ENCODE assay signal across 23 cellular contexts in genomic region chr1:206923961-206924548, GRCh38. TPM values are rescaled to one million over a fixed set of nuclear protein-coding genes. Genes with fewer than 3 reads are reported as not detected.
DNase-seq lines count a peak whose midpoint lies in the region; ATAC-seq, FAIRE-seq and TF ChIP-seq lines count a peak whose summit lies in the region.
"Had no signal": no experiment of that assay in that cellular context is flagged by ENCODE, and none has a peak within 500 bp of the region (broad histone marks: within the 10 kb centered on the region; RNA-seq: fewer than 3 reads in every experiment).

No MANE protein-coding gene starts in this region.

- no peaks in the 10 kb centered on the region for H3K36me3 ChIP-seq in CD4-positive, alpha-beta memory T cell (ENCODE audit: insufficient read depth, low read length)
- H3K36me3 ChIP-seq in H1 (ENCODE audit: control insufficient read depth in 2 of 4, insufficient read depth in 4 of 4, low read length in 3 of 4), result peaks cover 0 to 5% (median 0%) of the 10 kb centered on the region in 4 experiments; a peak in 1 of 8 replicates
- no peaks in the 10 kb centered on the region for H3K36me3 ChIP-seq in psoas muscle (ENCODE audit: insufficient read depth in 1 of 2, low read depth in 1 of 2)
- H3K36me3 ChIP-seq in PC-9 (ENCODE audit: low read depth), result no peaks in the 10 kb centered on the region
- no peaks in the 10 kb centered on the region for H3K36me3 ChIP-seq in Caco-2 (ENCODE audit: control insufficient read depth, insufficient read depth, low read length)
- H3K36me3 ChIP-seq: uterus had no signal

- peak overlapping the region; percentile 53 for H2BK12ac ChIP-seq in H1 (ENCODE audit: low read depth, low read length)

- no peak overlapping the region for H3K23ac ChIP-seq in H1 (ENCODE audit: insufficient read length)

- intact Hi-C loops in CD4-positive, alpha-beta memory T cell (cut with micrococcal nuclease), result loop anchor here (1.0 to 2.0 kb wide), 3 partner anchors 9 to 121 kb away; no protein-coding TSS in a partner anchor
- intact Hi-C loops in psoas muscle (cut with DNase I), result no loop called here
- intact Hi-C loops in PC-9 (cut with micrococcal nuclease; ENCODE audit: unreplicated experiment), result no loop called here
- intact Hi-C loops in MCF 10A (cut with micrococcal nuclease), result no loop called here
- intact Hi-C loops in Caco-2 (cut with micrococcal nuclease; ENCODE audit: unreplicated experiment), result loop anchor here (2.0 kb wide), 1 partner anchor 59 kb away; no protein-coding TSS in a partner anchor

- no peak overlapping the region; a peak in 1 of 4 replicates for H3K4me2 ChIP-seq in H1 (ENCODE audit: insufficient read depth in 1 of 2, low read depth in 2 of 2, low read length in 2 of 2)
- no peak overlapping the region for H3K4me2 ChIP-seq in PC-9

- no peak overlapping the region for H4K5ac ChIP-seq in H1 (ENCODE audit: insufficient read length, low read depth, low read length)

- no peak for DNase-seq in CD4-positive, alpha-beta memory T cell
- no peak for DNase-seq in GM19239 (ENCODE audit: insufficient read length, low spot score)
- DNase-seq in H1 (ENCODE audit: low read depth in 1 of 2, low spot score in 2 of 2), result no peak
- no peak for DNase-seq in psoas muscle
- DNase-seq in PC-9, result no peak
- no peak for DNase-seq in MCF 10A (ENCODE audit: unreplicated experiment)
- no peak for DNase-seq in RKO (ENCODE audit: low spot score)
- no peak for DNase-seq in Caco-2
- DNase-seq: activated B cell treated with CpG ODN at 0.5 μM for 24 hours; activated effector memory CD4-positive, alpha-beta T cell treated with anti-CD3 and anti-CD28 coated beads, Interleukin-2, amount 50 U/mL, for 16 hours; cortex of kidney; head of caudate nucleus; NCI-H1048; SHP77; uterus had no signal

- H3K4me1 Mint-ChIP-seq in CD4-positive, alpha-beta memory T cell, result peaks cover 4 to 25% (median 20%) of the 10 kb centered on the region in 4 donors
- H3K4me1 Mint-ChIP-seq in MCF 10A (ENCODE audit: insufficient read depth, unreplicated experiment), result no peaks in the 10 kb centered on the region
- no peaks in the 10 kb centered on the region for H3K4me1 Mint-ChIP-seq in Caco-2 (ENCODE audit: low read depth, unreplicated experiment)

- no peak overlapping the region for H3K27ac Mint-ChIP-seq in CD4-positive, alpha-beta memory T cell
- H3K27ac Mint-ChIP-seq in MCF 10A (ENCODE audit: low read depth, unreplicated experiment) (no peak overlapping the region), Caco-2 (ENCODE audit: unreplicated experiment) (no peak overlapping the region)
- H3K27ac Mint-ChIP-seq: activated B cell treated with CpG ODN at 0.5 μM for 24 hours; T-helper 1 cell treated with Interleukin-12 subunit alpha and Interleukin-12 subunit beta and Interleukin-4 antibody, amounts not matched to agents 30 μg/mL and 1 μg/mL, for 36 hours had no signal

- CTCF ChIA-PET in CD4-positive, alpha-beta memory T cell (lab: Charles Lee; ENCODE audit: partially characterized antibody), result interaction anchor here (1.2 to 13.7 kb wide), 5 partner anchors 7 to 107 kb away, joined by 3 to 477 read pairs (median 91); partner anchors contain the start of gene FCMR
- CTCF ChIA-PET in H1 (lab: Charles Lee; ENCODE audit: partially characterized antibody), result interaction anchor here (1.2 to 13.8 kb wide), 4 partner anchors 5 to 65 kb away, joined by 4 to 226 read pairs (median 98); partner anchors contain the start of gene PIGR
- CTCF ChIA-PET in PC-9 (lab: Charles Lee), result no interaction called here
- CTCF ChIA-PET in MCF 10A (lab: Yijun Ruan, JAX), result interaction anchor here (1.1 to 13.0 kb wide), 3 partner anchors 10 to 59 kb away, joined by 4 to 287 read pairs (median 5); no protein-coding TSS in a partner anchor
- CTCF ChIA-PET in Caco-2 (lab: Charles Lee), result no interaction called here

- H3K27ac ChIP-seq in CD4-positive, alpha-beta memory T cell (ENCODE audit: low read depth, low read length), result peak overlapping the region; percentile 78
- H3K27ac ChIP-seq in H1 (ENCODE audit: low read depth, low read length) (no peak overlapping the region), psoas muscle (no peak overlapping the region), PC-9 (no peak overlapping the region)
- H3K27ac ChIP-seq: uterus had no signal

- H2BK120ac ChIP-seq in H1 (replicated peaks; ENCODE audit: low read depth, low read length), result no peak overlapping the region

- H3K4me3 ChIP-seq in CD4-positive, alpha-beta memory T cell (ENCODE audit: low read length in 2 of 2), result peak overlapping the region in 1 of 2 donors; percentile 94
- H3K4me3 ChIP-seq in H1 (ENCODE audit: extremely low read depth in 1 of 4, insufficient read depth in 2 of 4, low read depth in 3 of 4, low read length in 4 of 4) (no peak overlapping the region), psoas muscle (no peak overlapping the region), PC-9 (no peak overlapping the region), Caco-2 (ENCODE audit: low read depth, low read length) (no peak overlapping the region)
- H3K4me3 ChIP-seq: mucosa of descending colon, skin epidermis, uterus had no signal

- H4K8ac ChIP-seq in H1 (ENCODE audit: extremely low read depth, insufficient read depth, low read length), result peak overlapping the region; percentile 4; the same call in 1 of the 2 replicates

- H3K9me3 Mint-ChIP-seq in CD4-positive, alpha-beta memory T cell, result no peaks in the 10 kb centered on the region
- no peaks in the 10 kb centered on the region for H3K9me3 Mint-ChIP-seq in MCF 10A (ENCODE audit: unreplicated experiment)
- no peaks in the 10 kb centered on the region for H3K9me3 Mint-ChIP-seq in Caco-2 (ENCODE audit: unreplicated experiment)
- H3K9me3 Mint-ChIP-seq: activated B cell treated with CpG ODN at 0.5 μM for 24 hours; T-helper 1 cell treated with Interleukin-12 subunit alpha and Interleukin-12 subunit beta and Interleukin-4 antibody, amounts not matched to agents 30 μg/mL and 1 μg/mL, for 36 hours had no signal

- H3K9me2 ChIP-seq in PC-9 (ENCODE audit: insufficient read depth), result no peaks in the 10 kb centered on the region

- BruUV-seq in PC-9 (replicated peaks; lab: Mats Ljungman, UMichigan), result no TSS peak
- BruUV-seq in MCF 10A (replicated peaks; lab: Mats Ljungman, UMichigan), result no TSS peak
- BruUV-seq in Caco-2 (replicated peaks; lab: Mats Ljungman, UMichigan), result no TSS peak

- no peaks in the 10 kb centered on the region for H3K79me2 ChIP-seq in H1 (ENCODE audit: control insufficient read depth in 1 of 2, insufficient read depth in 2 of 2, low read length in 2 of 2)
- no peaks in the 10 kb centered on the region for H3K79me2 ChIP-seq in PC-9 (ENCODE audit: low read depth)

- H3K56ac ChIP-seq in H1 (replicated peaks; ENCODE audit: insufficient read length, low read depth, low read length), result peak overlapping the region; percentile 94

- ATAC-seq in psoas muscle, result peak; percentile 20 to 27 (median 23)

- no peak for TF ChIP-seq EP300 in H1 (IDR thresholded peaks at IDR 0.05; ENCODE audit: borderline replicate concordance in 1 of 2, low read depth in 2 of 2, low read length in 2 of 2)

- no peak for TF ChIP-seq POLR2A in H1 (IDR thresholded peaks at IDR 0.05; ENCODE audit: control extremely low read depth in 1 of 2, low read depth in 2 of 2, low read length in 2 of 2)

- H3K79me1 ChIP-seq in H1 (ENCODE audit: low read depth, low read length), result 0 out of 2 replicates have a peak, but pooled peaks cover 2% of the 10 kb centered on the region

- peak overlapping the region; percentile 11; the same call in 1 of the 2 replicates for H2BK5ac ChIP-seq in H1 (ENCODE audit: low read depth, low read length)

- H3F3A ChIP-seq in PC-9 (ENCODE audit: insufficient read depth, low read depth), result peaks cover 16% of the 10 kb centered on the region; the same call in 1 of the 2 replicates

- H2BK15ac ChIP-seq in H1 (ENCODE audit: low read length), result peak overlapping the region; percentile 90

- peak overlapping the region; percentile 96 for H4K91ac ChIP-seq in H1 (replicated peaks; ENCODE audit: insufficient read length, low read length)

- H2AK5ac ChIP-seq in H1 (ENCODE audit: low read depth, low read length), result peak overlapping the region; percentile 91

- H4K20me1 ChIP-seq in H1 (replicated peaks in 1 of 2; ENCODE audit: control insufficient read depth in 1 of 2, insufficient read depth in 2 of 2, low read length in 2 of 2) (peaks cover 0 to 11% of the 10 kb centered on the region in 2 experiments), PC-9 (ENCODE audit: insufficient read depth) (no peaks in the 10 kb centered on the region)

- no peaks in the 10 kb centered on the region for H3K9me3 ChIP-seq in CD4-positive, alpha-beta memory T cell (ENCODE audit: control insufficient read depth in 1 of 2, low read length in 2 of 2)
- H3K9me3 ChIP-seq in H1 (ENCODE audit: insufficient read depth in 2 of 2, low read depth in 1 of 2, low read length in 1 of 2), result no peaks in the 10 kb centered on the region; a peak in 1 of 4 replicates
- H3K9me3 ChIP-seq in psoas muscle, result no peaks in the 10 kb centered on the region
- H3K9me3 ChIP-seq in PC-9 (ENCODE audit: insufficient read depth, low read depth), result no peaks in the 10 kb centered on the region
- no peaks in the 10 kb centered on the region for H3K9me3 ChIP-seq in Caco-2
- H3K9me3 ChIP-seq: mucosa of descending colon, uterus had no signal

- H2AFZ ChIP-seq in H1 (ENCODE audit: low read length), result no peak overlapping the region
- no peak overlapping the region for H2AFZ ChIP-seq in PC-9

- TF ChIP-seq RAD21 in H1 (IDR thresholded peaks at IDR 0.05 in 1 of 2, conservative IDR thresholded peaks at IDR 0.05 in 1 of 2; ENCODE audit: low read depth in 2 of 2, low read length in 2 of 2), result no peak

- no peak overlapping the region for H3K4me3 Mint-ChIP-seq in CD4-positive, alpha-beta memory T cell
- H3K4me3 Mint-ChIP-seq in MCF 10A (ENCODE audit: unreplicated experiment) (no peak overlapping the region), Caco-2 (ENCODE audit: unreplicated experiment) (no peak overlapping the region)
- H3K4me3 Mint-ChIP-seq: activated B cell treated with CpG ODN at 0.5 μM for 24 hours; T-helper 1 cell treated with Interleukin-12 subunit alpha and Interleukin-12 subunit beta and Interleukin-4 antibody, amounts not matched to agents 30 μg/mL and 1 μg/mL, for 36 hours had no signal

- H3K27me3 ChIP-seq in CD4-positive, alpha-beta memory T cell (ENCODE audit: insufficient read depth, low read length), result no peaks in the 10 kb centered on the region
- H3K27me3 ChIP-seq in H1 (replicated peaks in 1 of 4; ENCODE audit: control insufficient read depth in 3 of 4, extremely low read depth in 1 of 4, insufficient read depth in 3 of 4, low read length in 3 of 4), result peaks cover 0 to 2% (median 0%) of the 10 kb centered on the region in 4 experiments; a peak in 1 of 7 replicates
- peaks cover 0 to under 1% (median 0%) of the 10 kb centered on the region in 3 donors for H3K27me3 ChIP-seq in psoas muscle (ENCODE audit: insufficient read depth in 3 of 3, low read length in 2 of 3)
- no peaks in the 10 kb centered on the region for H3K27me3 ChIP-seq in PC-9 (ENCODE audit: insufficient read depth, low read depth)
- no peaks in the 10 kb centered on the region for H3K27me3 ChIP-seq in Caco-2 (replicated peaks; ENCODE audit: control insufficient read depth, insufficient read depth, low read length)
- H3K27me3 ChIP-seq: uterus had no signal

- no peak overlapping the region; the same call in 1 of the 2 replicates for H3K18ac ChIP-seq in H1 (ENCODE audit: extremely low read depth, low read length)

- 93% methylated on average over 3 of the region's 3 CpGs; no CpG with 5 or more reads in 1 of the 2 experiments for WGBS in H1 (ENCODE audit: extremely low coverage in 1 of 2, insufficient coverage in 1 of 2, insufficient read length in 1 of 2, insufficient replicate concordance in 2 of 2, low coverage in 1 of 2, low lambda C conversion rate in 2 of 2, missing lambda C conversion rate in 1 of 2), 2 experiments
- 95 to 99% (median 96%) methylated on average over 3 of the region's 3 CpGs for WGBS in psoas muscle, 3 donors

- POLR2A ChIA-PET in CD4-positive, alpha-beta memory T cell (lab: Charles Lee; ENCODE audit: partially characterized antibody), result interaction anchor here (1.2 to 4.3 kb wide), 11 partner anchors 7 to 189 kb away, joined by 3 to 211 read pairs (median 12); no protein-coding TSS in a partner anchor
- POLR2A ChIA-PET in H1 (lab: Charles Lee; ENCODE audit: partially characterized antibody), result no interaction called here
- POLR2A ChIA-PET in PC-9 (lab: Charles Lee; ENCODE audit: unreplicated experiment), result no interaction called here
- POLR2A ChIA-PET in MCF 10A (lab: Yijun Ruan, JAX), result interaction anchor here (0.5 kb wide), 1 partner anchor 12 kb away, joined by 3 read pairs; no protein-coding TSS in a partner anchor
- POLR2A ChIA-PET in Caco-2 (lab: Charles Lee), result no interaction called here

- no peak overlapping the region for H3K14ac ChIP-seq in H1 (ENCODE audit: insufficient read length)

- TF ChIP-seq CTCF in H1 (IDR thresholded peaks at IDR 0.05; ENCODE audit: control extremely low read depth in 1 of 3, insufficient read depth in 1 of 3, low read depth in 1 of 3, low read length in 3 of 3) (no peak), psoas muscle (IDR thresholded peaks at IDR 0.05) (no peak), PC-9 (conservative IDR thresholded peaks at IDR 0.05) (no peak), MCF 10A (IDR thresholded peaks at IDR 0.05; ENCODE audit: unreplicated experiment) (no peak), Caco-2 (IDR thresholded peaks at IDR 0.05; ENCODE audit: insufficient read depth in 1 of 2, low read depth in 1 of 2, low read length in 1 of 2, severe bottlenecking in 1 of 2, unreplicated experiment in 1 of 2) (no peak)

- peaks cover 54% of the 10 kb centered on the region for H3K4me1 ChIP-seq in CD4-positive, alpha-beta memory T cell (ENCODE audit: insufficient read depth, low read length)
- H3K4me1 ChIP-seq in H1 (replicated peaks in 1 of 4; ENCODE audit: control insufficient read depth in 3 of 4, insufficient read depth in 4 of 4, low read length in 3 of 4) (no peaks in the 10 kb centered on the region), psoas muscle (no peaks in the 10 kb centered on the region), PC-9 (replicated peaks; ENCODE audit: insufficient read depth) (peaks cover 19% of the 10 kb centered on the region), Caco-2 (peaks cover 11% of the 10 kb centered on the region)
- H3K4me1 ChIP-seq: uterus had no signal

- H2BK20ac ChIP-seq in H1 (ENCODE audit: low read length), result peak overlapping the region; percentile 3; the same call in 1 of the 2 replicates

- peak overlapping the region in 1 of 4 experiments; percentile 69; a peak in 1 of 7 replicates for H3K9ac ChIP-seq in H1 (replicated peaks in 1 of 4; ENCODE audit: extremely low read depth in 1 of 4, low read depth in 3 of 4, low read length in 3 of 4)

- peak overlapping the region; percentile 63 for H3K4ac ChIP-seq in H1 (replicated peaks; ENCODE audit: insufficient read length, low read depth, low read length)

- peaks cover 12 to 20% of the 10 kb centered on the region in 2 donors for H3K36me3 Mint-ChIP-seq in CD4-positive, alpha-beta memory T cell
- H3K36me3 Mint-ChIP-seq in MCF 10A (ENCODE audit: insufficient read depth, unreplicated experiment) (no peaks in the 10 kb centered on the region), Caco-2 (ENCODE audit: insufficient read depth, unreplicated experiment) (no peaks in the 10 kb centered on the region)

- peaks cover 12% of the 10 kb centered on the region for H3K23me2 ChIP-seq in H1 (ENCODE audit: low read depth, low read length)

- H3K27me3 Mint-ChIP-seq in CD4-positive, alpha-beta memory T cell, result no peaks in the 10 kb centered on the region
- no peaks in the 10 kb centered on the region for H3K27me3 Mint-ChIP-seq in MCF 10A (ENCODE audit: insufficient read depth, unreplicated experiment)
- no peaks in the 10 kb centered on the region for H3K27me3 Mint-ChIP-seq in Caco-2 (ENCODE audit: insufficient read depth, unreplicated experiment)
- H3K27me3 Mint-ChIP-seq: activated B cell treated with CpG ODN at 0.5 μM for 24 hours had no signal

- peak; percentile 90 for FAIRE-seq in GM19239 (lab: Jason Lieb, UNC)
- FAIRE-seq in H1 (lab: Jason Lieb, UNC), result no peak
- FAIRE-seq: astrocyte, H54, islet of Langerhans had no signal

RNA-seq across cellular contexts. Expression of gene FCMR, which starts 2.3 kb away (rescaled TPM):
- total RNA-seq in CD4-positive, alpha-beta memory T cell, result 100 to 1,000 TPM; 554 to 588 TPM
- 100 to 1,000 TPM; 493 to 558 TPM for polyA plus RNA-seq in CD4-positive, alpha-beta memory T cell
- total RNA-seq in H1 (2021; fragmentation: NEBNext Ultra II Directional; extraction: Animal tissue kit (Norgen Biotek cat#: 25700)), result not detected in 2 replicates
- polyA plus RNA-seq in H1 (2011; rRNA removed) (0.47 and 0.53 TPM in 2 replicates), psoas muscle (1 to 10 TPM; 1.0 to 8.4 (median 2.2) TPM)
- 0.19 TPM for polyA plus RNA-seq in H1 (2011; cell fraction: cytosol; rRNA removed)
- polyA plus RNA-seq in H1 (2011; cell fraction: nucleus; rRNA removed), result 0.26 TPM
- 0.29 to 0.46 TPM in 2 of 4 replicates, not detected in the others for polyA plus RNA-seq in H1 (2012, experiment 1 of 2)
- polyA plus RNA-seq in H1 (2012, experiment 2 of 2), result 0.25 TPM
- polyA plus RNA-seq in H1 (2013, experiment 1 of 2), result 0.16 TPM
- polyA plus RNA-seq in H1 (2013, experiment 2 of 2), result 0.18 TPM
- 0.16 TPM in 1 of 2 replicates, not detected in the other for polyA minus RNA-seq in H1 (2011; rRNA and poly(A)+ RNA removed)
- polyA minus RNA-seq in H1 (2011; cell fraction: cytosol; rRNA and poly(A)+ RNA removed), result not detected
- not detected for polyA minus RNA-seq in H1 (2011; cell fraction: nucleus; rRNA and poly(A)+ RNA removed)
- total RNA-seq in psoas muscle (10 to 100 TPM in 2 of 4 donors, 1 to 10 TPM in 2; 2.3 to 29.5 (median 12.0) TPM), PC-9 (2021) (0.63 and 1.2 TPM in 2 replicates), MCF 10A (2022) (10.1 and 18.0 TPM in 2 replicates), Caco-2 (2022) (not detected in 2 replicates)
- total RNA-seq: epithelial cell of proximal tubule, osteocyte had no signal

RNA-seq across cellular contexts. Expression of gene PIGR, which starts 22.2 kb away (rescaled TPM):
- total RNA-seq in CD4-positive, alpha-beta memory T cell, result not detected
- polyA plus RNA-seq in CD4-positive, alpha-beta memory T cell, result not detected
- total RNA-seq in H1 (2021; fragmentation: NEBNext Ultra II Directional; extraction: Animal tissue kit (Norgen Biotek cat#: 25700)), result not detected in 2 replicates
- polyA plus RNA-seq in H1 (2011; rRNA removed) (not detected in 2 replicates), psoas muscle (under 1 TPM; 0.06 to 0.64 (median 0.16) TPM)
- not detected for polyA plus RNA-seq in H1 (2011; cell fraction: cytosol; rRNA removed)
- polyA plus RNA-seq in H1 (2011; cell fraction: nucleus; rRNA removed), result not detected
- polyA plus RNA-seq in H1 (2012, experiment 1 of 2), result not detected in 4 replicates
- not detected for polyA plus RNA-seq in H1 (2012, experiment 2 of 2)
- polyA plus RNA-seq in H1 (2013, experiment 1 of 2), result not detected
- polyA plus RNA-seq in H1 (2013, experiment 2 of 2), result not detected
- not detected in 2 replicates for polyA minus RNA-seq in H1 (2011; rRNA and poly(A)+ RNA removed)
- polyA minus RNA-seq in H1 (2011; cell fraction: cytosol; rRNA and poly(A)+ RNA removed), result not detected
- polyA minus RNA-seq in H1 (2011; cell fraction: nucleus; rRNA and poly(A)+ RNA removed), result not detected
- total RNA-seq in psoas muscle (under 1 TPM; 0.42 to 0.50 (median 0.49) TPM), PC-9 (2021) (0.10 TPM in 1 of 2 replicates, not detected in the other), MCF 10A (2022) (not detected in 2 replicates), Caco-2 (2022) (not detected in 2 replicates)
- total RNA-seq: astrocyte, osteocyte had no signal

RNA-seq across cellular contexts. Expression of gene IL24, which starts 26.8 kb away (rescaled TPM):
- not detected for total RNA-seq in CD4-positive, alpha-beta memory T cell
- 10 to 100 TPM; 20.3 to 29.6 TPM for polyA plus RNA-seq in CD4-positive, alpha-beta memory T cell
- total RNA-seq in H1 (2021; fragmentation: NEBNext Ultra II Directional; extraction: Animal tissue kit (Norgen Biotek cat#: 25700)), result not detected in 2 replicates
- polyA plus RNA-seq in H1 (2011; rRNA removed), result not detected in 2 replicates
- polyA plus RNA-seq in H1 (2011; cell fraction: cytosol; rRNA removed), result not detected
- polyA plus RNA-seq in H1 (2011; cell fraction: nucleus; rRNA removed), result not detected
- polyA plus RNA-seq in H1 (2012, experiment 1 of 2), result not detected in 4 replicates
- not detected for polyA plus RNA-seq in H1 (2012, experiment 2 of 2)
- polyA plus RNA-seq in H1 (2013, experiment 1 of 2), result not detected
- not detected for polyA plus RNA-seq in H1 (2013, experiment 2 of 2)
- polyA minus RNA-seq in H1 (2011; rRNA and poly(A)+ RNA removed), result not detected in 2 replicates
- not detected for polyA minus RNA-seq in H1 (2011; cell fraction: cytosol; rRNA and poly(A)+ RNA removed)
- polyA minus RNA-seq in H1 (2011; cell fraction: nucleus; rRNA and poly(A)+ RNA removed), result not detected
- total RNA-seq in psoas muscle, result 10 to 100 TPM in 1 of 4 donors, under 1 TPM in 1, not detected in 2; 0.23 to 20.3 TPM
- 1 to 10 TPM in 1 of 3 donors, under 1 TPM in 2; 0.05 to 1.7 (median 0.20) TPM for polyA plus RNA-seq in psoas muscle
- not detected in 2 replicates for total RNA-seq in PC-9 (2021)
- 0.58 and 1.1 TPM in 2 replicates for total RNA-seq in MCF 10A (2022)
- not detected in 2 replicates for total RNA-seq in Caco-2 (2022)
- total RNA-seq: activated B cell treated with CpG ODN at 0.5 μM for 24 hours, astrocyte, mucosa of descending colon, osteocyte, uterus had no signal

RNA-seq across cellular contexts. Expression of gene FCAMR, which starts 46.2 kb away (rescaled TPM):
- total RNA-seq in CD4-positive, alpha-beta memory T cell, result not detected
- polyA plus RNA-seq in CD4-positive, alpha-beta memory T cell, result not detected
- not detected in 2 replicates for total RNA-seq in H1 (2021; fragmentation: NEBNext Ultra II Directional; extraction: Animal tissue kit (Norgen Biotek cat#: 25700))
- not detected in 2 replicates for polyA plus RNA-seq in H1 (2011; rRNA removed)
- not detected for polyA plus RNA-seq in H1 (2011; cell fraction: cytosol; rRNA removed)
- polyA plus RNA-seq in H1 (2011; cell fraction: nucleus; rRNA removed), result not detected
- not detected in 4 replicates for polyA plus RNA-seq in H1 (2012, experiment 1 of 2)
- not detected for polyA plus RNA-seq in H1 (2012, experiment 2 of 2)
- not detected for polyA plus RNA-seq in H1 (2013, experiment 1 of 2)
- not detected for polyA plus RNA-seq in H1 (2013, experiment 2 of 2)
- polyA minus RNA-seq in H1 (2011; rRNA and poly(A)+ RNA removed), result not detected in 2 replicates
- polyA minus RNA-seq in H1 (2011; cell fraction: cytosol; rRNA and poly(A)+ RNA removed), result not detected
- not detected for polyA minus RNA-seq in H1 (2011; cell fraction: nucleus; rRNA and poly(A)+ RNA removed)
- total RNA-seq in psoas muscle, result not detected
- not detected for polyA plus RNA-seq in psoas muscle
- total RNA-seq in PC-9 (2021), result not detected in 2 replicates
- total RNA-seq in MCF 10A (2022), result not detected in 2 replicates
- 0.18 TPM in 1 of 2 replicates, not detected in the other for total RNA-seq in Caco-2 (2022)
- total RNA-seq: activated B cell treated with CpG ODN at 0.5 μM for 24 hours, astrocyte, osteocyte, uterus had no signal

RNA-seq across cellular contexts. Expression of gene IL20, which starts 58.6 kb away (rescaled TPM):
- not detected for total RNA-seq in CD4-positive, alpha-beta memory T cell
- not detected for polyA plus RNA-seq in CD4-positive, alpha-beta memory T cell
- not detected in 2 replicates for total RNA-seq in H1 (2021; fragmentation: NEBNext Ultra II Directional; extraction: Animal tissue kit (Norgen Biotek cat#: 25700))
- not detected in 2 replicates for polyA plus RNA-seq in H1 (2011; rRNA removed)
- polyA plus RNA-seq in H1 (2011; cell fraction: cytosol; rRNA removed), result not detected
- not detected for polyA plus RNA-seq in H1 (2011; cell fraction: nucleus; rRNA removed)
- polyA plus RNA-seq in H1 (2012, experiment 1 of 2), result not detected in 4 replicates
- not detected for polyA plus RNA-seq in H1 (2012, experiment 2 of 2)
- not detected for polyA plus RNA-seq in H1 (2013, experiment 1 of 2)
- polyA plus RNA-seq in H1 (2013, experiment 2 of 2), result not detected
- polyA minus RNA-seq in H1 (2011; rRNA and poly(A)+ RNA removed), result not detected in 2 replicates
- polyA minus RNA-seq in H1 (2011; cell fraction: cytosol; rRNA and poly(A)+ RNA removed), result not detected
- polyA minus RNA-seq in H1 (2011; cell fraction: nucleus; rRNA and poly(A)+ RNA removed), result not detected
- 1 to 10 TPM in 1 of 4 donors, not detected in 3; 1.2 TPM for total RNA-seq in psoas muscle
- polyA plus RNA-seq in psoas muscle, result not detected
- total RNA-seq in PC-9 (2021), result not detected in 2 replicates
- total RNA-seq in MCF 10A (2022), result not detected in 2 replicates
- total RNA-seq in Caco-2 (2022), result not detected in 2 replicates
- total RNA-seq: activated B cell treated with CpG ODN at 0.5 μM for 24 hours, astrocyte, epithelial cell of proximal tubule, mucosa of descending colon, osteocyte had no signal

Comparison
In these comparisons a context has a peak if more than half of its experiments do, and no peak if none do; other contexts are left out.
1. RNA of gene FCMR, which starts 2.3 kb away (total RNA-seq): 554 to 588 TPM in CD4-positive, alpha-beta memory T cell; 2.3 to 29.5 TPM in psoas muscle, 10.1 to 18.0 TPM in MCF 10A, 0.63 to 1.2 TPM in PC-9, not detected in H1 and not detected in Caco-2; every median in the first group is over 10 times any median in the second.
2. CTCF ChIA-PET loops: an anchor here in CD4-positive, alpha-beta memory T cell (1.2 to 13.7 kb wide), H1 (1.2 to 13.8 kb wide) and MCF 10A (1.1 to 13.0 kb wide); none called in PC-9 and Caco-2.
3. POLR2A ChIA-PET loops: an anchor here in CD4-positive, alpha-beta memory T cell (1.2 to 4.3 kb wide) and MCF 10A (0.5 kb wide); none called in H1, PC-9 and Caco-2.
4. intact Hi-C loops: an anchor here in CD4-positive, alpha-beta memory T cell (1.0 to 2.0 kb wide) and Caco-2 (2.0 kb wide); none called in psoas muscle, PC-9 and MCF 10A.